22 cellular contexts compared by ENCODE assay signal in genomic region chr21:16842716-16843115, GRCh38.
DNase-seq lines count a peak whose midpoint lies in the region; ATAC-seq and TF ChIP-seq lines count a peak whose summit lies in the region.
"Had no signal": no experiment of that assay in that cellular context is flagged by ENCODE, and none has a peak within 500 bp of the region (broad histone marks: within the 10 kb centered on the region; RNA-seq: fewer than 3 reads in every experiment).

No MANE protein-coding gene starts in this region.

- H3K79me2 ChIP-seq in hepatocyte = no peaks in the 10 kb centered on the region

- WGBS in hepatocyte (ENCODE audit: low lambda C conversion rate, missing lambda C conversion rate) = 71% methylated on average over 5 of the region's 5 CpGs

- peak overlapping the region; percentile 22 for H3K27ac ChIP-seq in hepatocyte
- H3K27ac ChIP-seq: BLaER1 treated with 17β-estradiol and CSF1 and Interleukin-3, amounts not matched to agents 10 nM and 100 nM; body of pancreas; neutrophil; sigmoid colon; upper lobe of left lung had no signal

- no peaks in the 10 kb centered on the region for H3K36me3 ChIP-seq in hepatocyte (replicated peaks; ENCODE audit: insufficient read depth, low read depth)
- H3K36me3 ChIP-seq: BLaER1 treated with 17β-estradiol and CSF1 and Interleukin-3, amounts not matched to agents 10 nM and 100 nM; neutrophil; sigmoid colon; upper lobe of left lung had no signal

- ATAC-seq in GM21367 (IDR thresholded peaks at IDR 0.05; ENCODE audit: unreplicated experiment) (no peak), HG02970 (IDR thresholded peaks at IDR 0.05; ENCODE audit: low FRiP score, unreplicated experiment) (no peak)
- ATAC-seq: body of pancreas; stimulated activated effector memory CD8-positive, alpha-beta T cell treated with anti-CD3 and anti-CD28 coated beads, Interleukin-12 subunit alpha, Interleukin-12 subunit beta, amount 100 ng/mL, for 72 hours; T-helper 17 cell had no signal

- TF ChIP-seq CTCF in HFF-Myc (IDR thresholded peaks at IDR 0.05; ENCODE audit: low read depth, low read length, missing control alignments) (no peak), astrocyte of the spinal cord (IDR thresholded peaks at IDR 0.05; ENCODE audit: low read depth, low read length) (no peak), hepatocyte (IDR thresholded peaks at IDR 0.05; ENCODE audit: poor library complexity) (no peak)

- H4K20me1 ChIP-seq in hepatocyte (ENCODE audit: insufficient read depth, poor library complexity, severe bottlenecking) = no peaks in the 10 kb centered on the region
- H4K20me1 ChIP-seq: BLaER1 treated with 17β-estradiol and CSF1 and Interleukin-3, amounts not matched to agents 10 nM and 100 nM had no signal

- DNase-seq in AG20443 (ENCODE audit: low spot score) (peak; percentile 14), HFF-Myc (ENCODE audit: extremely low read depth, low read depth) (peak; percentile 41), astrocyte of the spinal cord (ENCODE audit: low read depth, low spot score) (peak; percentile 4), hepatocyte (ENCODE audit: low spot score) (no peak), posterior vena cava (ENCODE audit: low spot score) (no peak)
- DNase-seq: activated CD8-positive, alpha-beta memory T cell treated with anti-CD3 and anti-CD28 coated beads, Interleukin-2, amount 50 U/mL, for 4 hours; activated naive CD4-positive, alpha-beta T cell; body of pancreas; DND-41; effector CD8-positive, alpha-beta T cell; H9; immature natural killer cell; MV-4-11; NCI-H748 treated with DMSO at 0.1 percent for 48 hours; sigmoid colon; T-helper 17 cell; upper lobe of left lung had no signal

- in situ Hi-C loops in astrocyte of the spinal cord (cut with HindIII; ENCODE audit: low sequenced_read_pairs) = no loop called here

- no peaks in the 10 kb centered on the region for H3K9me3 ChIP-seq in hepatocyte (ENCODE audit: low read depth)
- H3K9me3 ChIP-seq: BLaER1 treated with 17β-estradiol and CSF1 and Interleukin-3, amounts not matched to agents 10 nM and 100 nM; body of pancreas; neutrophil; sigmoid colon; upper lobe of left lung had no signal

- no peaks in the 10 kb centered on the region for H3K27me3 ChIP-seq in hepatocyte
- H3K27me3 ChIP-seq: BLaER1 treated with 17β-estradiol and CSF1 and Interleukin-3, amounts not matched to agents 10 nM and 100 nM; body of pancreas; neutrophil; sigmoid colon; upper lobe of left lung had no signal

- no peaks in the 10 kb centered on the region for H3K9me2 ChIP-seq in hepatocyte (replicated peaks; ENCODE audit: insufficient read depth)

- H2AFZ ChIP-seq in hepatocyte = no peak overlapping the region

- H3K4me2 ChIP-seq in hepatocyte = no peak overlapping the region
- H3K4me2 ChIP-seq: BLaER1 treated with 17β-estradiol and CSF1 and Interleukin-3, amounts not matched to agents 10 nM and 100 nM had no signal

- H3K4me1 ChIP-seq in hepatocyte (ENCODE audit: insufficient read depth) = peaks cover 5% of the 10 kb centered on the region
- H3K4me1 ChIP-seq: body of pancreas, upper lobe of left lung had no signal

- no peak overlapping the region for H3K4me3 ChIP-seq in HFF-Myc (replicated peaks; ENCODE audit: low read depth, low read length)
- no peak overlapping the region for H3K4me3 ChIP-seq in astrocyte of the spinal cord (ENCODE audit: low read depth, low read length)
- H3K4me3 ChIP-seq in hepatocyte = no peak overlapping the region
- H3K4me3 ChIP-seq: BLaER1 treated with 17β-estradiol and CSF1 and Interleukin-3, amounts not matched to agents 10 nM and 100 nM; body of pancreas; sigmoid colon; upper lobe of left lung had no signal

- intact Hi-C loops in posterior vena cava (cut with DNase I) = no loop called here

Comparison
In these comparisons a context has a peak if more than half of its experiments do, and no peak if none do; other contexts are left out.
1. DNase-seq: peak in AG20443 (single experiment), HFF-Myc (single experiment) and astrocyte of the spinal cord (single experiment); none in hepatocyte (single experiment) and posterior vena cava (single experiment).